In genomic region chr16:23562505-23562904, GRCh38 we compare ENCODE assay signal across 20 cellular contexts. TPM values are rescaled to one million over a fixed set of nuclear protein-coding genes. Genes with fewer than 3 reads are reported as not detected.
DNase-seq lines count a peak whose midpoint lies in the region; ATAC-seq and TF ChIP-seq lines count a peak whose summit lies in the region.
"Had no signal": no experiment of that assay in that cellular context is flagged by ENCODE, and none has a peak within 500 bp of the region (broad histone marks: within the 10 kb centered on the region; RNA-seq: fewer than 3 reads in every experiment).

No MANE protein-coding gene starts in this region.

- intact Hi-C loops in gastrocnemius medialis (cut with DNase I; ENCODE audit: low total_unique reads): no loop called here
- intact Hi-C loops in testis (cut with DNase I; ENCODE audit: low total_unique reads): no loop called here

- ATAC-seq in activated naive CD4-positive, alpha-beta T cell treated with anti-CD3 and anti-CD28 coated beads, Interleukin-2, amount 50 U/mL, for 72 hours: no peak
- peak; percentile 12 to 17 for ATAC-seq in gastrocnemius medialis
- no peak for ATAC-seq in GM21825 (IDR thresholded peaks at IDR 0.05; ENCODE audit: unreplicated experiment)
- ATAC-seq: A549, GM12878 had no signal

- no peak overlapping the region for H3K4me3 Mint-ChIP-seq in activated naive CD4-positive, alpha-beta T cell treated with anti-CD3 and anti-CD28 coated beads, Interleukin-2, amount 10 ng/mL, durations not matched to agents 7 days and 5 days
- H3K4me3 Mint-ChIP-seq in nephron progenitor cell: no peak overlapping the region
- H3K4me3 Mint-ChIP-seq: CD14-positive monocyte had no signal

- no peaks in the 10 kb centered on the region for H3K27me3 Mint-ChIP-seq in activated naive CD4-positive, alpha-beta T cell treated with anti-CD3 and anti-CD28 coated beads, Interleukin-2, amount 10 ng/mL, durations not matched to agents 7 days and 5 days
- H3K27me3 Mint-ChIP-seq in nephron progenitor cell (ENCODE audit: low read depth, poor library complexity): no peaks in the 10 kb centered on the region
- H3K27me3 Mint-ChIP-seq: CD8-positive, alpha-beta memory T cell had no signal

- no peaks in the 10 kb centered on the region for H3K27me3 ChIP-seq in gastrocnemius medialis
- H3K27me3 ChIP-seq in testis: no peaks in the 10 kb centered on the region
- H3K27me3 ChIP-seq: BLaER1 had no signal

- peaks cover 23% of the 10 kb centered on the region for H3K4me1 Mint-ChIP-seq in activated naive CD4-positive, alpha-beta T cell treated with anti-CD3 and anti-CD28 coated beads, Interleukin-2, amount 10 ng/mL, durations not matched to agents 7 days and 5 days
- peaks cover 21% of the 10 kb centered on the region for H3K4me1 Mint-ChIP-seq in nephron progenitor cell

- CTCF ChIA-PET in activated naive CD4-positive, alpha-beta T cell treated with anti-CD3 and anti-CD28 coated beads, Interleukin-2, amount 10 ng/mL, durations not matched to agents 7 days and 5 days (lab: Charles Lee): no interaction called here

- H3K27ac ChIP-seq in gastrocnemius medialis (peak overlapping the region; percentile 89 to 98 (median 96)), testis (peak overlapping the region; percentile 35 to 80)
- H3K27ac ChIP-seq: 22Rv1, A549, BLaER1 had no signal

- 90 to 92% methylated on average over 13 of the region's 13 CpGs for WGBS in testis, 2 donors

- H3K9me3 ChIP-seq in gastrocnemius medialis: no peaks in the 10 kb centered on the region
- H3K9me3 ChIP-seq in testis: no peaks in the 10 kb centered on the region
- H3K9me3 ChIP-seq: A549, BLaER1, HAP-1 had no signal

- peaks cover 77 to 80% of the 10 kb centered on the region in 2 donors for H3K4me1 ChIP-seq in gastrocnemius medialis
- peaks cover 51% of the 10 kb centered on the region for H3K4me1 ChIP-seq in testis

- TF ChIP-seq POLR2A in gastrocnemius medialis (IDR thresholded peaks at IDR 0.05) (no peak), testis (IDR thresholded peaks at IDR 0.05) (no peak)

- H3K9me3 Mint-ChIP-seq in activated naive CD4-positive, alpha-beta T cell treated with anti-CD3 and anti-CD28 coated beads, Interleukin-2, amount 50 U/mL, for 72 hours: no peaks in the 10 kb centered on the region
- H3K9me3 Mint-ChIP-seq in activated naive CD4-positive, alpha-beta T cell treated with anti-CD3 and anti-CD28 coated beads, Interleukin-2, amount 10 ng/mL, durations not matched to agents 7 days and 5 days: no peaks in the 10 kb centered on the region
- no peaks in the 10 kb centered on the region for H3K9me3 Mint-ChIP-seq in nephron progenitor cell
- H3K9me3 Mint-ChIP-seq: CD8-positive, alpha-beta memory T cell had no signal

- peak overlapping the region; percentile 53 to 88 for H3K27ac Mint-ChIP-seq in activated naive CD4-positive, alpha-beta T cell treated with anti-CD3 and anti-CD28 coated beads, Interleukin-2, amount 50 U/mL, for 72 hours
- no peak overlapping the region for H3K27ac Mint-ChIP-seq in activated naive CD4-positive, alpha-beta T cell treated with anti-CD3 and anti-CD28 coated beads, Interleukin-2, amount 10 ng/mL, durations not matched to agents 7 days and 5 days
- H3K27ac Mint-ChIP-seq in nephron progenitor cell: peak overlapping the region; percentile 90

- H3K36me3 Mint-ChIP-seq in activated naive CD4-positive, alpha-beta T cell treated with anti-CD3 and anti-CD28 coated beads, Interleukin-2, amount 50 U/mL, for 72 hours: peaks cover 8 to 17% of the 10 kb centered on the region in 2 donors
- H3K36me3 Mint-ChIP-seq in activated naive CD4-positive, alpha-beta T cell treated with anti-CD3 and anti-CD28 coated beads, Interleukin-2, amount 10 ng/mL, durations not matched to agents 7 days and 5 days: peaks cover 43% of the 10 kb centered on the region
- H3K36me3 Mint-ChIP-seq in nephron progenitor cell (ENCODE audit: low read depth): peaks cover 57% of the 10 kb centered on the region

- DNase-seq in activated naive CD4-positive, alpha-beta T cell treated with anti-CD3 and anti-CD28 coated beads, Interleukin-2, amount 50 U/mL, for 72 hours (ENCODE audit: low spot score in 2 of 2): no peak
- no peak for DNase-seq in activated naive CD4-positive, alpha-beta T cell treated with anti-CD3 and anti-CD28 coated beads, Interleukin-2, amount 10 ng/mL, durations not matched to agents 7 days and 5 days
- no peak for DNase-seq in nephron progenitor cell
- DNase-seq in gastrocnemius medialis: peak; percentile 38 to 68
- DNase-seq in testis: no peak
- DNase-seq in ACHN: no peak
- no peak for DNase-seq in CD1c-positive myeloid dendritic cell (ENCODE audit: extremely low spot score)
- DNase-seq: COR-L47, DMS 273 treated with DMSO at 0.1 percent for 48 hours, DMS53, DND-41, EL had no signal

- in situ Hi-C loops in gastrocnemius medialis (cut with MboI; ENCODE audit: low sequenced_read_pairs in 4 of 4) (no loop called here), ACHN (cut with HindIII; ENCODE audit: low pct_ligation_motif_present, low pct_unique_long_range_greater_than_20kb, low sequenced_read_pairs) (no loop called here)

- TF ChIP-seq CTCF in nephron progenitor cell (IDR thresholded peaks at IDR 0.05): no peak
- no peak for TF ChIP-seq CTCF in gastrocnemius medialis (IDR thresholded peaks at IDR 0.05 in 4 of 5, conservative IDR thresholded peaks at IDR 0.05 in 1 of 5)
- no peak for TF ChIP-seq CTCF in testis (IDR thresholded peaks at IDR 0.05)

- H3K36me3 ChIP-seq in gastrocnemius medialis (peaks cover 0 to 75% of the 10 kb centered on the region in 2 donors), testis (ENCODE audit: low read depth, missing control alignments) (no peaks in the 10 kb centered on the region)

- H3K4me3 ChIP-seq in gastrocnemius medialis (peak overlapping the region in 1 of 4 donors; percentile 2), testis (no peak overlapping the region)
- H3K4me3 ChIP-seq: A549, BLaER1, GM12878, HAP-1 had no signal

RNA-seq across cellular contexts. Expression of gene UBFD1, which starts 5.0 kb away (rescaled TPM):
- total RNA-seq in activated naive CD4-positive, alpha-beta T cell treated with anti-CD3 and anti-CD28 coated beads, Interleukin-2, amount 50 U/mL, for 72 hours: 10 to 100 TPM; 44.0 to 61.5 TPM
- total RNA-seq in gastrocnemius medialis (100 to 1,000 TPM; 133 to 367 (median 317) TPM), testis (100 to 1,000 TPM; 269 to 275 TPM)
- 76.8 TPM for polyA plus RNA-seq in testis (ENCODE audit: insufficient read depth, low read depth, low replicate concordance)

RNA-seq across cellular contexts. Expression of gene EARS2, which starts 5.4 kb away (rescaled TPM):
- total RNA-seq in activated naive CD4-positive, alpha-beta T cell treated with anti-CD3 and anti-CD28 coated beads, Interleukin-2, amount 50 U/mL, for 72 hours: 10 to 100 TPM; 22.9 to 30.6 TPM
- total RNA-seq in gastrocnemius medialis (10 to 100 TPM in 3 of 4 donors, 1 to 10 TPM in 1; 8.4 to 39.6 (median 19.3) TPM), testis (10 to 100 TPM; 55.9 to 76.7 TPM)
- polyA plus RNA-seq in testis (ENCODE audit: insufficient read depth, low read depth, low replicate concordance): 32.3 TPM

RNA-seq across cellular contexts. Expression of gene NDUFAB1, which starts 33.6 kb away (rescaled TPM):
- 100 to 1,000 TPM; 123 to 150 TPM for total RNA-seq in activated naive CD4-positive, alpha-beta T cell treated with anti-CD3 and anti-CD28 coated beads, Interleukin-2, amount 50 U/mL, for 72 hours
- total RNA-seq in gastrocnemius medialis (100 to 1,000 TPM; 166 to 400 (median 323) TPM), testis (10 to 100 TPM; 65.4 to 79.5 TPM)
- 115 TPM for polyA plus RNA-seq in testis (ENCODE audit: insufficient read depth, low read depth, low replicate concordance)

RNA-seq across cellular contexts. Expression of gene GGA2, which starts 52.2 kb away (rescaled TPM):
- 100 to 1,000 TPM in 1 of 2 donors, 10 to 100 TPM in 1; 83.4 to 120 TPM for total RNA-seq in activated naive CD4-positive, alpha-beta T cell treated with anti-CD3 and anti-CD28 coated beads, Interleukin-2, amount 50 U/mL, for 72 hours
- total RNA-seq in gastrocnemius medialis: 10 to 100 TPM; 31.0 to 79.9 (median 48.8) TPM
- 10 to 100 TPM; 60.6 to 71.9 TPM for total RNA-seq in testis
- polyA plus RNA-seq in testis (ENCODE audit: insufficient read depth, low read depth, low replicate concordance): 47.2 TPM

Comparison
In these comparisons a context has a peak if more than half of its experiments do, and no peak if none do; other contexts are left out.
1. ATAC-seq: peak in gastrocnemius medialis (2 of 2); none in activated naive CD4-positive, alpha-beta T cell treated with anti-CD3 and anti-CD28 coated beads, Interleukin-2, amount 50 U/mL, for 72 hours (0 of 2) and GM21825 (single experiment).
2. DNase-seq: peak in gastrocnemius medialis (2 of 2); none in activated naive CD4-positive, alpha-beta T cell treated with anti-CD3 and anti-CD28 coated beads, Interleukin-2, amount 50 U/mL, for 72 hours (0 of 2), activated naive CD4-positive, alpha-beta T cell treated with anti-CD3 and anti-CD28 coated beads, Interleukin-2, amount 10 ng/mL, durations not matched to agents 7 days and 5 days (single experiment), nephron progenitor cell (single experiment), testis (single experiment), ACHN (single experiment) and CD1c-positive myeloid dendritic cell (single experiment).